Comparison of ENCODE assay signal across 24 cellular contexts in the genomic region with DNA sequence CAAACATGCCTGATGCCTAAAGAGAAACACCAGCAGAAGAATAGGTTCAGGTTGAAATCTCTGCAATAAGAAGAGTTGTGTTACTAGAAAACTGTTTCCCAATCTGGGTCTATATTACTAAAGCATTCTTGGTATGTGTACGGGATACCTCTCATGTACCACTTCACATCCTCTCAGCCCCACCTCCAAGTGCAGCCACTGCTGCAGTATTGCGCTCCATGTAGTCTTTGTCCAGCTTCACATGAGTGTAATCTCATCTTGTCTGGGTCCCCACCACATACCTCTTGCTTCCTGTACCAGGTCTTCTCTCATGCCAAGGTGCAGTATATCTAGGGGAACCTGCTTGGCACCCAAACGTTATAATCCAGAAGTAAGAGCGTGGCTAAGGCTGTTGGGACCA.
DNase-seq lines count a peak whose midpoint lies in the region; ATAC-seq and TF ChIP-seq lines count a peak whose summit lies in the region.
"Had no signal": no experiment of that assay in that cellular context is flagged by ENCODE, and none has a peak within 500 bp of the region (broad histone marks: within the 10 kb centered on the region; RNA-seq: fewer than 3 reads in every experiment).

No MANE protein-coding gene starts in this region.

- 73 to 75% methylated on average over 4 of the region's 4 CpGs for WGBS in upper lobe of left lung, 2 donors

- TF ChIP-seq POLR2A in upper lobe of left lung (IDR thresholded peaks at IDR 0.05), result no peak

- intact Hi-C loops in left ventricle myocardium superior (cut with micrococcal nuclease) (no loop called here), lower lobe of right lung (cut with DNase I) (no loop called here)

- TF ChIP-seq CTCF in cardiac muscle cell (IDR thresholded peaks at IDR 0.05; ENCODE audit: low read depth, low read length), result no peak
- no peak for TF ChIP-seq CTCF in lower lobe of right lung (IDR thresholded peaks at IDR 0.05)
- no peak for TF ChIP-seq CTCF in upper lobe of left lung (IDR thresholded peaks at IDR 0.05)

- ATAC-seq in left ventricle myocardium superior (no peak), lower lobe of right lung (peak; percentile 90 to 93), upper lobe of left lung (ENCODE audit: low FRiP score in 2 of 2) (peak; percentile 44 to 85)

- H3K27ac ChIP-seq in cardiac muscle cell, result peak overlapping the region; percentile 95
- H3K27ac ChIP-seq in lower lobe of right lung, result no peak overlapping the region
- H3K27ac ChIP-seq in upper lobe of left lung, result no peak overlapping the region
- H3K27ac ChIP-seq in SJCRH30, result no peak overlapping the region

- H3K27me3 ChIP-seq in cardiac muscle cell (no peaks in the 10 kb centered on the region), lower lobe of right lung (ENCODE audit: low read depth) (no peaks in the 10 kb centered on the region), upper lobe of left lung (no peaks in the 10 kb centered on the region), SJCRH30 (no peaks in the 10 kb centered on the region)

- no peak overlapping the region for H3K4me3 ChIP-seq in cardiac muscle cell
- H3K4me3 ChIP-seq in lower lobe of right lung, result no peak overlapping the region
- H3K4me3 ChIP-seq in upper lobe of left lung, result no peak overlapping the region
- H3K4me3 ChIP-seq in SJCRH30, result no peak overlapping the region
- H3K4me3 ChIP-seq: HAP-1 had no signal

- TF ChIP-seq EP300 in upper lobe of left lung (IDR thresholded peaks at IDR 0.05), result no peak

- DNase-seq in cardiac muscle cell (ENCODE audit: low read depth in 1 of 2, low spot score in 1 of 2) (no peak), left ventricle myocardium superior (no peak), amniotic epithelial cell (ENCODE audit: low read depth) (peak; percentile 47), lower lobe of right lung (peak; percentile 57), upper lobe of left lung (peak in 1 of 2 donors; percentile 64), SJCRH30 (no peak)
- DNase-seq in effector CD4-positive, alpha-beta T cell, result no peak
- no peak for DNase-seq in stimulated activated CD4-positive, alpha-beta T cell treated with anti-CD3 and anti-CD28 coated beads, Interleukin-4, amount 100 ng/mL, for 4 hours
- DNase-seq: C1 segment of cervical spinal cord; CD4-positive, alpha-beta memory T cell; DMS 273 treated with DMSO at 0.1 percent for 48 hours; GOT3; KBM-7; MV-4-11; NCI-H1105; NCI-H146; NCI-H1930; NCI-H2107; NCI-H446 treated with DMSO at 0.1 percent for 48 hours; NCI-H526; NCI-H82; RPMI8226; SHP77 had no signal

- H3K9me3 ChIP-seq in cardiac muscle cell (ENCODE audit: low read depth) (no peaks in the 10 kb centered on the region), lower lobe of right lung (no peaks in the 10 kb centered on the region), upper lobe of left lung (no peaks in the 10 kb centered on the region), SJCRH30 (replicated peaks) (no peaks in the 10 kb centered on the region)
- H3K9me3 ChIP-seq: HAP-1 had no signal

- H3K36me3 ChIP-seq in cardiac muscle cell, result no peaks in the 10 kb centered on the region
- H3K36me3 ChIP-seq in lower lobe of right lung, result no peaks in the 10 kb centered on the region
- H3K36me3 ChIP-seq in upper lobe of left lung, result no peaks in the 10 kb centered on the region
- no peaks in the 10 kb centered on the region for H3K36me3 ChIP-seq in SJCRH30
- H3K36me3 ChIP-seq: HAP-1 had no signal

- H3K4me1 ChIP-seq in cardiac muscle cell (ENCODE audit: low read depth), result peaks cover 42% of the 10 kb centered on the region
- no peaks in the 10 kb centered on the region for H3K4me1 ChIP-seq in lower lobe of right lung
- peaks cover 0 to 14% (median 6%) of the 10 kb centered on the region in 4 donors for H3K4me1 ChIP-seq in upper lobe of left lung
- H3K4me1 ChIP-seq in SJCRH30, result peaks cover 8% of the 10 kb centered on the region; the same call in 1 of the 2 replicates

Comparison
In these comparisons a context has a peak if more than half of its experiments do, and no peak if none do; other contexts are left out.
1. DNase-seq: peak in amniotic epithelial cell (single experiment) and lower lobe of right lung (single experiment); none in cardiac muscle cell (0 of 2), left ventricle myocardium superior (single experiment), effector CD4-positive, alpha-beta T cell (single experiment), stimulated activated CD4-positive, alpha-beta T cell treated with anti-CD3 and anti-CD28 coated beads, Interleukin-4, amount 100 ng/mL, for 4 hours (0 of 2) and SJCRH30 (0 of 2).